Comparison of ENCODE assay signal across 2 cellular contexts in genomic region chr13:46663216-46663615, GRCh38.
TF ChIP-seq lines count a peak whose summit lies in the region.

No MANE protein-coding gene starts in this region.

TF ChIP-seq in IMR-90, 13 proteins besides CTCF, POLR2A, EP300 and RAD21:
- TF ChIP-seq USF2 (IDR thresholded peaks at IDR 0.05; ENCODE audit: low read depth, low read length) (no peak), MAZ (IDR thresholded peaks at IDR 0.05; ENCODE audit: borderline replicate concordance, low read depth, low read length) (no peak), SMC3 (IDR thresholded peaks at IDR 0.05; ENCODE audit: low read depth, low read length) (no peak), CHD1 (IDR thresholded peaks at IDR 0.05; ENCODE audit: low read depth, low read length) (no peak), NFE2L2 (IDR thresholded peaks at IDR 0.05; ENCODE audit: low read depth, low read length) (no peak), CEBPB (IDR thresholded peaks at IDR 0.05; ENCODE audit: low read depth, low read length) (no peak), BHLHE40 (IDR thresholded peaks at IDR 0.05; ENCODE audit: low read depth, low read length) (no peak), RCOR1 (IDR thresholded peaks at IDR 0.05; ENCODE audit: insufficient replicate concordance, low read length) (no peak), FOS (IDR thresholded peaks at IDR 0.05; ENCODE audit: low read depth, low read length) (no peak), MXI1 (IDR thresholded peaks at IDR 0.05; ENCODE audit: borderline replicate concordance, low read depth, low read length) (no peak), MAFK (IDR thresholded peaks at IDR 0.05; ENCODE audit: low read depth, low read length) (no peak), ELK1 (IDR thresholded peaks at IDR 0.05; ENCODE audit: borderline replicate concordance, low read depth, low read length) (no peak), RFX5 (IDR thresholded peaks at IDR 0.05; ENCODE audit: low read depth, low read length) (no peak)

TF ChIP-seq in endothelial cell of umbilical vein, 7 proteins besides CTCF, POLR2A, EP300 and RAD21:
- no peak for TF ChIP-seq EZH2 (IDR thresholded peaks at IDR 0.05; ENCODE audit: borderline replicate concordance, low read depth, low read length, severe bottlenecking)
- TF ChIP-seq GATA2 (IDR thresholded peaks at IDR 0.05; ENCODE audit: insufficient read depth, insufficient read length, low read depth, low read length), result no peak
- no peak for TF ChIP-seq POLR2AphosphoS5 (IDR thresholded peaks at IDR 0.05; ENCODE audit: insufficient read depth, low read depth, low read length)
- TF ChIP-seq FOS (IDR thresholded peaks at IDR 0.05; ENCODE audit: borderline replicate concordance, insufficient read depth, low read length), result peak; percentile 7
